ENCODE assay signal across 8 cellular contexts in the genomic region with DNA sequence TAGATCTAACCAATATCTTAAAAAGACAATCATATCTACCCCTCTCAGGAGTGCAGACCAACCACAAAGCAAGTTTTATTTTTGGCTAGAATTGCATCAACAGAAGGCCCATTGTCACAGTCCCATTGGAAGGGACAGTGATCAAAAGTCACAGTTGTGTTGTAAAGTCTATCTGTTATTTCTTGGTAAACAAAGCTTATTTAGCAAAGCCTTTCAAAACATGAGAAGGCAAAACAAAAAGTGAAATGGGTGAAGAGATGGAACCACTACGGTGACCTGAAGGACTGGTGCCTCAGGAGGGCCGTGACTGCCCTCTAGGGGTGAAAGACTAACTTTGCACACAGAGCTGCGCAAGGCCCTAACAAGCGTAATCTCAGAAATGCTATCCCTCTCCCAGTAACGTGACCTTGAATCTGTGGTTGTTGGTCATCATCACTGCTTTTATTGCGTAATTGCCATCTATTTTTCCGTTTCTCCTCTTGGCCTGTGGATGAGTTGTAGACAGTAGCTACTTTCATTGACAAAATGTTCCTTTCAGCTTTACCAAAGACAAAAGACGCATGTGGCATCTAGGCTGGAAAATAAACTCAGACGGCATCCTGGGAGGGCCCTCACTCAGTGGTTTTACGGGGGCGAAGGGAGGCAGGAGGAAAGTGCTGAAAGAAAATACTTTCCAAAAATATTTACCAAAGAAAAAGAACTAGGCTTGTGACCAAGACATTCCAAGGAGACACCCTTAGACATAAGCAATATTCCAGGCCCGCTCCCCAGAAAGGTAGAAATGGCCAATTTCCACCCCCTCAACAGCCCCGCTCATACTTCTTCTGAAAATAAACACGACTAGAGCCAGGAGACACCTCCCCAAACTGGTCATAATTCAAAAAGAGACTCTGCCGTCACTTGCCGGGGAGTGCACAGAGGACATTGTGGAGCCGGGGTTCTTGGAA.
DNase-seq lines count a peak whose midpoint lies in the region; ATAC-seq and TF ChIP-seq lines count a peak whose summit lies in the region.

No MANE protein-coding gene starts in this region.

- POLR2A ChIA-PET in OCI-LY7 (lab: Charles Lee) = interaction anchor here (0.6 kb wide), 3 partner anchors 104 to 808 kb away, joined by 3 to 6 read pairs (median 3); no protein-coding TSS in a partner anchor

- no peaks in the 10 kb centered on the region for H4K20me1 ChIP-seq in OCI-LY7 (ENCODE audit: insufficient read depth, low read length)

- H3K4me3 Mint-ChIP-seq in natural killer cell treated with Interleukin-12 subunit alpha and Interleukin-12 subunit beta and Interleukin-15 and Interleukin-18, amount 100 ng/mL, for 72 hours = peak overlapping the region; percentile 56

- intact Hi-C loops in OCI-LY7 (cut with micrococcal nuclease; ENCODE audit: unreplicated experiment) = loop anchor here (1.0 kb wide), 2 partner anchors 145 to 365 kb away; no protein-coding TSS in a partner anchor

- H3K4me3 ChIP-seq in OCI-LY7 (ENCODE audit: low read depth, low read length, poor library complexity, severe bottlenecking) = no peak overlapping the region

- no peaks in the 10 kb centered on the region for H3K9me3 Mint-ChIP-seq in natural killer cell treated with Interleukin-12 subunit alpha and Interleukin-12 subunit beta and Interleukin-15 and Interleukin-18, amount 100 ng/mL, for 72 hours

- CTCF ChIA-PET in OCI-LY7 (lab: Charles Lee; ENCODE audit: unreplicated experiment) = interaction anchor here (0.6 to 1.0 kb wide), 4 partner anchors 120 to 504 kb away, joined by 3 to 5 read pairs (median 3); no protein-coding TSS in a partner anchor

- no peaks in the 10 kb centered on the region for H3K36me3 Mint-ChIP-seq in natural killer cell treated with Interleukin-12 subunit alpha and Interleukin-12 subunit beta and Interleukin-15 and Interleukin-18, amount 100 ng/mL, for 72 hours

- H3K4me1 ChIP-seq in OCI-LY7 (ENCODE audit: insufficient read depth, low read length, poor library complexity, severe bottlenecking) = no peaks in the 10 kb centered on the region

- no peaks in the 10 kb centered on the region for H3K27me3 Mint-ChIP-seq in natural killer cell treated with Interleukin-12 subunit alpha and Interleukin-12 subunit beta and Interleukin-15 and Interleukin-18, amount 100 ng/mL, for 72 hours

- no peaks in the 10 kb centered on the region for H3K9me2 ChIP-seq in OCI-LY7 (ENCODE audit: insufficient read depth, low read length)

- no TSS peak for BruUV-seq in OCI-LY7 (replicated peaks; lab: Mats Ljungman, UMichigan)

- peak; percentile 96 for ATAC-seq in GM19438 (IDR thresholded peaks at IDR 0.05; ENCODE audit: low read depth, unreplicated experiment)
- ATAC-seq in HG03469 (IDR thresholded peaks at IDR 0.05; ENCODE audit: unreplicated experiment) = peak; percentile 98
- ATAC-seq in esophagus mucosa = peak; percentile 96
- ATAC-seq in natural killer cell treated with Interleukin-12 subunit alpha and Interleukin-12 subunit beta and Interleukin-15 and Interleukin-18, amount 100 ng/mL, for 72 hours = peak; percentile 93 to 96

- H3K36me3 ChIP-seq in OCI-LY7 (ENCODE audit: insufficient read depth, low read length) = no peaks in the 10 kb centered on the region

- H3K27ac Mint-ChIP-seq in natural killer cell treated with Interleukin-12 subunit alpha and Interleukin-12 subunit beta and Interleukin-15 and Interleukin-18, amount 100 ng/mL, for 72 hours = peak overlapping the region; percentile 73 to 85

- H3K4me1 Mint-ChIP-seq in natural killer cell treated with Interleukin-12 subunit alpha and Interleukin-12 subunit beta and Interleukin-15 and Interleukin-18, amount 100 ng/mL, for 72 hours (ENCODE audit: low read depth in 2 of 2) = peaks cover 10 to 19% of the 10 kb centered on the region in 2 donors

- H3K79me2 ChIP-seq in OCI-LY7 (ENCODE audit: insufficient read depth, low read depth, low read length) = no peaks in the 10 kb centered on the region

- DNase-seq in COR-L47 (lab: John Stamatoyannopoulos, UW) = peak; percentile 26
- DNase-seq in OCI-LY7 (ENCODE audit: low spot score) = peak; percentile 66
- DNase-seq in activated T-cell treated with anti-CD3 and anti-CD28 coated beads, Interleukin-2, amount 50 U/mL, for 1 hour = peak; percentile 55
- peak; percentile 85 for DNase-seq in natural killer cell treated with Interleukin-12 subunit alpha and Interleukin-12 subunit beta and Interleukin-15 and Interleukin-18, amount 100 ng/mL, for 72 hours (ENCODE audit: low spot score)
- DNase-seq in stimulated activated naive CD4-positive, alpha-beta T cell treated with Interleukin-2 at 50 U/mL for 16 hours (lab: John Stamatoyannopoulos, UW) = peak; percentile 52

- peak; percentile 90 for TF ChIP-seq CTCF in OCI-LY7 (conservative IDR thresholded peaks at IDR 0.05; ENCODE audit: low read length)

- H3K9me3 ChIP-seq in OCI-LY7 (ENCODE audit: low read length) = no peaks in the 10 kb centered on the region

- H2AFZ ChIP-seq in OCI-LY7 (ENCODE audit: low read length) = no peak overlapping the region

- no peak overlapping the region for H3K27ac ChIP-seq in OCI-LY7 (ENCODE audit: low read depth, low read length, poor library complexity, severe bottlenecking)

- no peak overlapping the region for H3K4me2 ChIP-seq in OCI-LY7 (ENCODE audit: low read length)

Comparison
In these comparisons a context has a peak if more than half of its experiments do, and no peak if none do; other contexts are left out.
1. DNase-seq: peak in every context shown above with its lines; median percentile 85 in natural killer cell treated with Interleukin-12 subunit alpha and Interleukin-12 subunit beta and Interleukin-15 and Interleukin-18, amount 100 ng/mL, for 72 hours; 66 in OCI-LY7; 55 in activated T-cell treated with anti-CD3 and anti-CD28 coated beads, Interleukin-2, amount 50 U/mL, for 1 hour; 52 in stimulated activated naive CD4-positive, alpha-beta T cell treated with Interleukin-2 at 50 U/mL for 16 hours; 26 in COR-L47.